ENCODE assay signal across 20 cellular contexts in genomic region chr14:104734601-104734990, GRCh38. TPM values are rescaled to one million over a fixed set of nuclear protein-coding genes. Genes with fewer than 3 reads are reported as not detected.
DNase-seq lines count a peak whose midpoint lies in the region; ATAC-seq and TF ChIP-seq lines count a peak whose summit lies in the region.
"Had no signal": no experiment of that assay in that cellular context is flagged by ENCODE, and none has a peak within 500 bp of the region (broad histone marks: within the 10 kb centered on the region; RNA-seq: fewer than 3 reads in every experiment).

No MANE protein-coding gene starts in this region.

- no peak for TF ChIP-seq CTCF in liver (IDR thresholded peaks at IDR 0.05; ENCODE audit: low read depth, low read length, missing input control)

- WGBS in right cardiac atrium, result 94% methylated on average over 9 of the region's 9 CpGs
- 96% methylated on average over 9 of the region's 9 CpGs for WGBS in liver

- peak overlapping the region; percentile 79 for H3K27ac ChIP-seq in right cardiac atrium (ENCODE audit: low read length)
- peak overlapping the region; percentile 99 to 100 for H3K27ac ChIP-seq in liver (ENCODE audit: low read depth in 1 of 2, low read length in 2 of 2)
- H3K27ac ChIP-seq in skeletal muscle tissue (ENCODE audit: low read depth, low read length), result peak overlapping the region; percentile 96
- H3K27ac ChIP-seq: BLaER1 treated with 17β-estradiol and CSF1 and Interleukin-3, amounts not matched to agents 10 nM and 100 nM; GM23248; PC-9 had no signal

- H3K9me3 ChIP-seq in right cardiac atrium (ENCODE audit: control insufficient read depth, low read length), result no peaks in the 10 kb centered on the region
- no peaks in the 10 kb centered on the region for H3K9me3 ChIP-seq in liver (ENCODE audit: control insufficient read depth in 4 of 4, low read length in 3 of 4)
- H3K9me3 ChIP-seq in skeletal muscle tissue (ENCODE audit: control insufficient read depth in 3 of 3, low read length in 3 of 3), result no peaks in the 10 kb centered on the region
- H3K9me3 ChIP-seq: BLaER1 treated with 17β-estradiol and CSF1 and Interleukin-3, amounts not matched to agents 10 nM and 100 nM; HAP-1 had no signal

- TF ChIP-seq RAD21 in liver (IDR thresholded peaks at IDR 0.05), result no peak

- peak in 1 of 3 donors; percentile 63 for DNase-seq in right cardiac atrium
- no peak for DNase-seq in Right ventricle myocardium superior
- DNase-seq in activated naive CD4-positive, alpha-beta T cell (lab: John Stamatoyannopoulos, UW), result no peak
- no peak for DNase-seq in activated T-cell treated with anti-CD3 and anti-CD28 coated beads, Interleukin-2, amount 50 U/mL, for 1 hour
- DNase-seq: Calu3; CD8-positive, alpha-beta T cell; GF-D8; GM23248; NCI-H1092 treated with DMSO at 0.1 percent for 48 hours; NCI-H146; NCI-H2029 treated with DMSO at 0.1 percent for 48 hours; NCI-H2171; NCI-H526; PC-9 had no signal

- peaks cover 25% of the 10 kb centered on the region for H3K4me1 ChIP-seq in right cardiac atrium (ENCODE audit: control insufficient read depth, insufficient read depth, low read length)
- peaks cover 19 to 65% (median 54%) of the 10 kb centered on the region in 4 donors for H3K4me1 ChIP-seq in liver (ENCODE audit: control insufficient read depth in 4 of 4, insufficient read depth in 4 of 4, low read length in 3 of 4)
- H3K4me1 ChIP-seq in skeletal muscle tissue (ENCODE audit: control insufficient read depth in 3 of 3, insufficient read depth in 3 of 3, low read length in 3 of 3), result peaks cover 77 to 94% (median 84%) of the 10 kb centered on the region in 3 donors
- H3K4me1 ChIP-seq: HAP-1 had no signal

- H3K36me3 ChIP-seq in liver (ENCODE audit: control insufficient read depth in 4 of 4, insufficient read depth in 3 of 4, low read depth in 1 of 4, low read length in 3 of 4) (peaks cover 0 to 3% (median 1%) of the 10 kb centered on the region in 4 donors), skeletal muscle tissue (ENCODE audit: control insufficient read depth in 3 of 3, insufficient read depth in 3 of 3, low read length in 3 of 3) (peaks cover 14 to 25% (median 23%) of the 10 kb centered on the region in 3 donors)
- H3K36me3 ChIP-seq: BLaER1 treated with 17β-estradiol and CSF1 and Interleukin-3, amounts not matched to agents 10 nM and 100 nM; HAP-1 had no signal

- peak overlapping the region; percentile 1 to 7 for H3K9ac ChIP-seq in liver (ENCODE audit: low read depth in 1 of 2, low read length in 2 of 2)
- H3K9ac ChIP-seq in skeletal muscle tissue (ENCODE audit: low read depth in 1 of 3, low read length in 3 of 3), result peak overlapping the region; percentile 46 to 95 (median 83)
- H3K9ac ChIP-seq: GM23248 had no signal

- ATAC-seq in right cardiac atrium (no peak), Right ventricle myocardium superior (ENCODE audit: poor library complexity) (no peak), GM18858 (IDR thresholded peaks at IDR 0.05; ENCODE audit: unreplicated experiment) (no peak)
- ATAC-seq: CD8-positive, alpha-beta T cell; GM12878 had no signal

- intact Hi-C loops in right cardiac atrium (cut with DNase I), result no loop called here
- intact Hi-C loops in Right ventricle myocardium superior (cut with DNase I), result no loop called here

- H3K27me3 ChIP-seq in right cardiac atrium (ENCODE audit: control insufficient read depth, insufficient read depth), result no peaks in the 10 kb centered on the region
- H3K27me3 ChIP-seq in liver (ENCODE audit: control insufficient read depth in 4 of 4, insufficient read depth in 4 of 4, low read length in 3 of 4), result no peaks in the 10 kb centered on the region
- H3K27me3 ChIP-seq in skeletal muscle tissue (ENCODE audit: control insufficient read depth in 3 of 3, insufficient read depth in 3 of 3, low read length in 3 of 3), result no peaks in the 10 kb centered on the region
- H3K27me3 ChIP-seq: BLaER1 treated with 17β-estradiol and CSF1 and Interleukin-3, amounts not matched to agents 10 nM and 100 nM had no signal

- H3K4me3 ChIP-seq in right cardiac atrium (ENCODE audit: low read length) (no peak overlapping the region), liver (ENCODE audit: low read depth in 1 of 3, low read length in 3 of 3) (no peak overlapping the region), skeletal muscle tissue (ENCODE audit: low read length in 3 of 3) (peak overlapping the region in 1 of 3 donors; percentile 52)
- H3K4me3 ChIP-seq: BLaER1 treated with 17β-estradiol and CSF1 and Interleukin-3, amounts not matched to agents 10 nM and 100 nM; GM12878; GM23248; HAP-1; PC-9 had no signal

TF ChIP-seq in liver, 16 proteins besides CTCF, POLR2A, EP300 and RAD21:
- TF ChIP-seq MAX (IDR thresholded peaks at IDR 0.05) (no peak), FOXA1 (IDR thresholded peaks at IDR 0.05) (no peak), ZBTB33 (IDR thresholded peaks at IDR 0.05) (no peak), JUND (IDR thresholded peaks at IDR 0.05) (no peak), HNF4G (IDR thresholded peaks at IDR 0.05) (no peak)
TF ChIP-seq in liver: peak in this region for 0.

RNA-seq across cellular contexts. Expression of gene ADSS1, which starts 10.6 kb away (rescaled TPM):
- total RNA-seq in right cardiac atrium (100 to 1,000 TPM; 156 to 212 (median 188) TPM), Right ventricle myocardium superior (215 TPM), liver (10 to 100 TPM in 1 of 2 donors, 1 to 10 TPM in 1; 1.8 to 13.3 TPM), skeletal muscle tissue (89.8 TPM)
- polyA plus RNA-seq in right cardiac atrium (217 TPM), liver (10 to 100 TPM; 11.0 to 18.8 TPM)

RNA-seq across cellular contexts. Expression of gene SIVA1, which starts 18.4 kb away (rescaled TPM):
- total RNA-seq in right cardiac atrium (10 to 100 TPM; 74.6 to 88.5 (median 85.1) TPM), Right ventricle myocardium superior (60.7 TPM), liver (10 to 100 TPM; 67.4 to 90.4 TPM), skeletal muscle tissue (51.7 TPM)
- polyA plus RNA-seq in right cardiac atrium (201 TPM), liver (100 to 1,000 TPM; 109 to 115 TPM)

RNA-seq across cellular contexts. Expression of gene INF2, which starts 45.2 kb away (rescaled TPM):
- total RNA-seq in right cardiac atrium (10 to 100 TPM; 36.2 to 46.4 (median 42.3) TPM), Right ventricle myocardium superior (28.3 TPM), liver (10 to 100 TPM; 13.1 to 35.8 TPM), skeletal muscle tissue (14.6 TPM)
- polyA plus RNA-seq in right cardiac atrium (36.6 TPM), liver (10 to 100 TPM; 15.1 to 51.6 TPM)
